1 cellular context compared by ENCODE assay signal in genomic region chr9:111099199-111100005, GRCh38.
TF ChIP-seq lines count a peak whose summit lies in the region.

No MANE protein-coding gene starts in this region.

TF ChIP-seq in HEK293, 187 proteins besides CTCF, POLR2A, EP300 and RAD21 (continued from another document and continues in another):
- TF ChIP-seq GLI4 (tag by site-specific recombination; IDR thresholded peaks at IDR 0.05), result no peak
- no peak for TF ChIP-seq RBAK (tag by site-specific recombination; IDR thresholded peaks at IDR 0.05)
- no peak for TF ChIP-seq ZNF175 (tag by site-specific recombination; IDR thresholded peaks at IDR 0.05)
- peak; percentile 85 for TF ChIP-seq ZBTB8A (tag by site-specific recombination; IDR thresholded peaks at IDR 0.05)
- no peak for TF ChIP-seq ZNF266 (tag by site-specific recombination; IDR thresholded peaks at IDR 0.05; ENCODE audit: low read depth)
- peak; percentile 50; the same call in 1 of the 2 replicates for TF ChIP-seq KLF16 (tag by site-specific recombination; IDR thresholded peaks at IDR 0.05)
- TF ChIP-seq ZNF529 (tag by site-specific recombination; IDR thresholded peaks at IDR 0.05; ENCODE audit: insufficient replicate concordance), result no peak
- TF ChIP-seq ZNF211 (tag by site-specific recombination; IDR thresholded peaks at IDR 0.05; ENCODE audit: low read depth), result no peak
- TF ChIP-seq TCF7L2 (IDR thresholded peaks at IDR 0.05; ENCODE audit: borderline replicate concordance, low read depth, low read length), result peak; percentile 79
- TF ChIP-seq ZFP3 (tag by site-specific recombination; IDR thresholded peaks at IDR 0.05; ENCODE audit: low read depth), result no peak
- no peak for TF ChIP-seq MYNN (tag by site-specific recombination; IDR thresholded peaks at IDR 0.05; ENCODE audit: borderline replicate concordance)
- TF ChIP-seq ZNF791 (tag by site-specific recombination; IDR thresholded peaks at IDR 0.05), result no peak
- peak; percentile 53; the same call in 1 of the 2 replicates for TF ChIP-seq SCRT2 (tag by site-specific recombination; IDR thresholded peaks at IDR 0.05)
- no peak for TF ChIP-seq ZNF510 (tag by site-specific recombination; IDR thresholded peaks at IDR 0.05; ENCODE audit: insufficient replicate concordance)
- TF ChIP-seq ZNF280C (tag by site-specific recombination; IDR thresholded peaks at IDR 0.05), result no peak
- TF ChIP-seq, protein P1, sequence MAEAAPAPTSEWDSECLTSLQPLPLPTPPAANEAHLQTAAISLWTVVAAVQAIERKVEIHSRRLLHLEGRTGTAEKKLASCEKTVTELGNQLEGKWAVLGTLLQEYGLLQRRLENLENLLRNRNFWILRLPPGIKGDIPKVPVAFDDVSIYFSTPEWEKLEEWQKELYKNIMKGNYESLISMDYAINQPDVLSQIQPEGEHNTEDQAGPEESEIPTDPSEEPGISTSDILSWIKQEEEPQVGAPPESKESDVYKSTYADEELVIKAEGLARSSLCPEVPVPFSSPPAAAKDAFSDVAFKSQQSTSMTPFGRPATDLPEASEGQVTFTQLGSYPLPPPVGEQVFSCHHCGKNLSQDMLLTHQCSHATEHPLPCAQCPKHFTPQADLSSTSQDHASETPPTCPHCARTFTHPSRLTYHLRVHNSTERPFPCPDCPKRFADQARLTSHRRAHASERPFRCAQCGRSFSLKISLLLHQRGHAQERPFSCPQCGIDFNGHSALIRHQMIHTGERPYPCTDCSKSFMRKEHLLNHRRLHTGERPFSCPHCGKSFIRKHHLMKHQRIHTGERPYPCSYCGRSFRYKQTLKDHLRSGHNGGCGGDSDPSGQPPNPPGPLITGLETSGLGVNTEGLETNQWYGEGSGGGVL (tag by site-specific recombination; IDR thresholded peaks at IDR 0.05), result peak; percentile 43
- TF ChIP-seq ZNF239 (tag by site-specific recombination; IDR thresholded peaks at IDR 0.05), result no peak
- TF ChIP-seq PATZ1 (tag by site-specific recombination; IDR thresholded peaks at IDR 0.05), result peak; percentile 78
- TF ChIP-seq, protein P2, sequence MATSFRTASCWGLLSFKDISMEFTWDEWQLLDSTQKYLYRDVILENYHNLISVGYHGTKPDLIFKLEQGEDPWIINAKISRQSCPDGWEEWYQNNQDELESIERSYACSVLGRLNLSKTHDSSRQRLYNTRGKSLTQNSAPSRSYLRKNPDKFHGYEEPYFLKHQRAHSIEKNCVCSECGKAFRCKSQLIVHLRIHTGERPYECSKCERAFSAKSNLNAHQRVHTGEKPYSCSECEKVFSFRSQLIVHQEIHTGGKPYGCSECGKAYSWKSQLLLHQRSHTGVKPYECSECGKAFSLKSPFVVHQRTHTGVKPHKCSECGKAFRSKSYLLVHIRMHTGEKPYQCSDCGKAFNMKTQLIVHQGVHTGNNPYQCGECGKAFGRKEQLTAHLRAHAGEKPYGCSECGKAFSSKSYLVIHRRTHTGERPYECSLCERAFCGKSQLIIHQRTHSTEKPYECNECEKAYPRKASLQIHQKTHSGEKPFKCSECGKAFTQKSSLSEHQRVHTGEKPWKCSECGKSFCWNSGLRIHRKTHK (tag by site-specific recombination; IDR thresholded peaks at IDR 0.05), result no peak
- no peak for TF ChIP-seq ZNF555 (tag by site-specific recombination; conservative IDR thresholded peaks at IDR 0.05)
- TF ChIP-seq ZNF223 (tag by site-specific recombination; IDR thresholded peaks at IDR 0.05), result no peak
- no peak for TF ChIP-seq ZNF341 (tag by site-specific recombination; IDR thresholded peaks at IDR 0.05; ENCODE audit: low read depth)
- TF ChIP-seq ZBTB17 (tag by site-specific recombination; IDR thresholded peaks at IDR 0.05), result peak; percentile 74
- TF ChIP-seq HOXA7 (CRISPR knock-in tag; IDR thresholded peaks at IDR 0.05; ENCODE audit: borderline replicate concordance), result no peak
- TF ChIP-seq, protein P3, sequence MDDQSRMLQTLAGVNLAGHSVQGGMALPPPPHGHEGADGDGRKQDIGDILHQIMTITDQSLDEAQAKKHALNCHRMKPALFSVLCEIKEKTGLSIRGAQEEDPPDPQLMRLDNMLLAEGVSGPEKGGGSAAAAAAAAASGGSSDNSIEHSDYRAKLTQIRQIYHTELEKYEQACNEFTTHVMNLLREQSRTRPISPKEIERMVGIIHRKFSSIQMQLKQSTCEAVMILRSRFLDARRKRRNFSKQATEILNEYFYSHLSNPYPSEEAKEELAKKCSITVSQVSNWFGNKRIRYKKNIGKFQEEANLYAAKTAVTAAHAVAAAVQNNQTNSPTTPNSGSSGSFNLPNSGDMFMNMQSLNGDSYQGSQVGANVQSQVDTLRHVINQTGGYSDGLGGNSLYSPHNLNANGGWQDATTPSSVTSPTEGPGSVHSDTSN (CRISPR knock-in tag; IDR thresholded peaks at IDR 0.05), result no peak
- peak; percentile 38; the same call in 1 of the 2 replicates for TF ChIP-seq ZBTB48 (tag by site-specific recombination; IDR thresholded peaks at IDR 0.05)
- TF ChIP-seq SP7 (tag by site-specific recombination; IDR thresholded peaks at IDR 0.05), result peak; percentile 93
- no peak for TF ChIP-seq ZNF776 (tag by site-specific recombination; IDR thresholded peaks at IDR 0.05; ENCODE audit: borderline replicate concordance)
- TF ChIP-seq KLF10 (tag by site-specific recombination; IDR thresholded peaks at IDR 0.05), result peak; percentile 82
- peak; percentile 45; the same call in 1 of the 2 replicates for TF ChIP-seq EGR2 (tag by site-specific recombination; IDR thresholded peaks at IDR 0.05; ENCODE audit: low read depth)
- no peak for TF ChIP-seq ZBTB1 (tag by site-specific recombination; IDR thresholded peaks at IDR 0.05)
- no peak for TF ChIP-seq ZNF626 (tag by site-specific recombination; IDR thresholded peaks at IDR 0.05)
- 0 out of 2 replicates have a peak, but pooled peaks have one; percentile 54 for TF ChIP-seq BCL11A (tag by site-specific recombination; IDR thresholded peaks at IDR 0.05; ENCODE audit: low read depth)
- no peak for TF ChIP-seq MEIS1 (CRISPR knock-in tag; IDR thresholded peaks at IDR 0.05; ENCODE audit: borderline replicate concordance)
- TF ChIP-seq ZNF366 (tag by site-specific recombination; conservative IDR thresholded peaks at IDR 0.05), result peak; percentile 43
- peak; percentile 77 for TF ChIP-seq PRDM4 (tag by site-specific recombination; IDR thresholded peaks at IDR 0.05)
- no peak for TF ChIP-seq ZNF404 (tag by site-specific recombination; IDR thresholded peaks at IDR 0.05)
- TF ChIP-seq ZNF473 (tag by site-specific recombination; IDR thresholded peaks at IDR 0.05), result no peak
- no peak for TF ChIP-seq ZNF677 (tag by site-specific recombination; IDR thresholded peaks at IDR 0.05)
- TF ChIP-seq ZNF768 (tag by site-specific recombination; IDR thresholded peaks at IDR 0.05), result no peak
- no peak for TF ChIP-seq KLF9 (tag by site-specific recombination; IDR thresholded peaks at IDR 0.05; ENCODE audit: low read depth)
- peak; percentile 47; the same call in 1 of the 2 replicates for TF ChIP-seq GLI2 (tag by site-specific recombination; IDR thresholded peaks at IDR 0.05; ENCODE audit: borderline replicate concordance, low read depth)
- TF ChIP-seq, protein P4, sequence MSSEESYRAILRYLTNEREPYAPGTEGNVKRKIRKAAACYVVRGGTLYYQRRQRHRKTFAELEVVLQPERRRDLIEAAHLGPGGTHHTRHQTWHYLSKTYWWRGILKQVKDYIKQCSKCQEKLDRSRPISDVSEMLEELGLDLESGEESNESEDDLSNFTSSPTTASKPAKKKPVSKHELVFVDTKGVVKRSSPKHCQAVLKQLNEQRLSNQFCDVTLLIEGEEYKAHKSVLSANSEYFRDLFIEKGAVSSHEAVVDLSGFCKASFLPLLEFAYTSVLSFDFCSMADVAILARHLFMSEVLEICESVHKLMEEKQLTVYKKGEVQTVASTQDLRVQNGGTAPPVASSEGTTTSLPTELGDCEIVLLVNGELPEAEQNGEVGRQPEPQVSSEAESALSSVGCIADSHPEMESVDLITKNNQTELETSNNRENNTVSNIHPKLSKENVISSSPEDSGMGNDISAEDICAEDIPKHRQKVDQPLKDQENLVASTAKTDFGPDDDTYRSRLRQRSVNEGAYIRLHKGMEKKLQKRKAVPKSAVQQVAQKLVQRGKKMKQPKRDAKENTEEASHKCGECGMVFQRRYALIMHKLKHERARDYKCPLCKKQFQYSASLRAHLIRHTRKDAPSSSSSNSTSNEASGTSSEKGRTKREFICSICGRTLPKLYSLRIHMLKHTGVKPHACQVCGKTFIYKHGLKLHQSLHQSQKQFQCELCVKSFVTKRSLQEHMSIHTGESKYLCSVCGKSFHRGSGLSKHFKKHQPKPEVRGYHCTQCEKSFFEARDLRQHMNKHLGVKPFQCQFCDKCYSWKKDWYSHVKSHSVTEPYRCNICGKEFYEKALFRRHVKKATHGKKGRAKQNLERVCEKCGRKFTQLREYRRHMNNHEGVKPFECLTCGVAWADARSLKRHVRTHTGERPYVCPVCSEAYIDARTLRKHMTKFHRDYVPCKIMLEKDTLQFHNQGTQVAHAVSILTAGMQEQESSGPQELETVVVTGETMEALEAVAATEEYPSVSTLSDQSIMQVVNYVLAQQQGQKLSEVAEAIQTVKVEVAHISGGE (tag by site-specific recombination; conservative IDR thresholded peaks at IDR 0.05; ENCODE audit: low read depth), result no peak
- no peak for TF ChIP-seq ZNF521 (tag by site-specific recombination; IDR thresholded peaks at IDR 0.05)
- peak; percentile 68; the same call in 1 of the 2 replicates for TF ChIP-seq OVOL3 (tag by site-specific recombination; IDR thresholded peaks at IDR 0.05)
- TF ChIP-seq, protein P5, sequence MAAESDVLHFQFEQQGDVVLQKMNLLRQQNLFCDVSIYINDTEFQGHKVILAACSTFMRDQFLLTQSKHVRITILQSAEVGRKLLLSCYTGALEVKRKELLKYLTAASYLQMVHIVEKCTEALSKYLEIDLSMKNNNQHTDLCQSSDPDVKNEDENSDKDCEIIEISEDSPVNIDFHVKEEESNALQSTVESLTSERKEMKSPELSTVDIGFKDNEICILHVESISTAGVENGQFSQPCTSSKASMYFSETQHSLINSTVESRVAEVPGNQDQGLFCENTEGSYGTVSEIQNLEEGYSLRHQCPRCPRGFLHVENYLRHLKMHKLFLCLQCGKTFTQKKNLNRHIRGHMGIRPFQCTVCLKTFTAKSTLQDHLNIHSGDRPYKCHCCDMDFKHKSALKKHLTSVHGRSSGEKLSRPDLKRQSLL (tag by site-specific recombination; IDR thresholded peaks at IDR 0.05), result no peak
- no peak for TF ChIP-seq ZNF837 (tag by site-specific recombination; IDR thresholded peaks at IDR 0.05)
- TF ChIP-seq IKZF3 (tag by site-specific recombination; IDR thresholded peaks at IDR 0.05), result peak; percentile 68; the same call in 1 of the 2 replicates
- peak; percentile 38; the same call in 1 of the 2 replicates for TF ChIP-seq KLF8 (tag by site-specific recombination; IDR thresholded peaks at IDR 0.05)
- TF ChIP-seq KLF7 (tag by site-specific recombination; IDR thresholded peaks at IDR 0.05; ENCODE audit: borderline replicate concordance), result no peak
- peak; percentile 30; the same call in 1 of the 2 replicates for TF ChIP-seq ZNF394 (tag by site-specific recombination; IDR thresholded peaks at IDR 0.05; ENCODE audit: borderline replicate concordance)
- no peak for TF ChIP-seq ZNF155 (tag by site-specific recombination; IDR thresholded peaks at IDR 0.05)
